Comparison of ENCODE assay signal across 8 cellular contexts in genomic region chr1:167721617-167722151, GRCh38. TPM values are rescaled to one million over a fixed set of nuclear protein-coding genes. Genes with fewer than 3 reads are reported as not detected.
DNase-seq lines count a peak whose midpoint lies in the region; ATAC-seq and TF ChIP-seq lines count a peak whose summit lies in the region.

MPZL1 (plus strand) TSS chr1:167721982; CDS start chr1:167722152, 170 bp downstream.

- ATAC-seq in GM18867 (IDR thresholded peaks at IDR 0.05; ENCODE audit: unreplicated experiment): peak; percentile 91
- peak; percentile 79 for ATAC-seq in HG03097 (IDR thresholded peaks at IDR 0.05; ENCODE audit: low FRiP score, unreplicated experiment)

- H4K20me1 ChIP-seq in mammary epithelial cell (ENCODE audit: insufficient read depth, low read length): no peaks in the 10 kb centered on the region
- peaks cover 45% of the 10 kb centered on the region for H4K20me1 ChIP-seq in smooth muscle cell (ENCODE audit: low read depth)

- H3K4me2 ChIP-seq in mammary epithelial cell (ENCODE audit: insufficient read depth, low read depth, low read length) (peak within 1 kb of the TSS; percentile 93), smooth muscle cell (peak within 1 kb of the TSS; percentile 95)

- in situ Hi-C loops in ACHN (cut with HindIII; ENCODE audit: low pct_ligation_motif_present, low pct_unique_long_range_greater_than_20kb, low sequenced_read_pairs) (no loop called here), mammary epithelial cell (cut with MboI; ENCODE audit: low sequenced_read_pairs in 2 of 2) (loop anchor here (5.0 to 25.0 kb wide), 3 partner anchors 76 to 216 kb away; partner anchors contain the start of genes DCAF6 (in 1 of the 2) and MPC2 (in 1 of the 2))

- dilution Hi-C loops in mammary epithelial cell (cut with HindIII; ENCODE audit: low sequenced_read_pairs): loop anchor here (5.0 kb wide), 1 partner anchor 81 kb away; no protein-coding TSS in a partner anchor

- intact Hi-C loops in mammary epithelial cell (cut with micrococcal nuclease): loop anchor here (1.0 to 2.0 kb wide), 4 partner anchors 31 to 361 kb away; partner anchors contain the start of genes DCAF6 and MPC2

- CTCF ChIA-PET in mammary epithelial cell (lab: Charles Lee; ENCODE audit: low non-redundant PET): interaction anchor here (1.2 kb wide), 1 partner anchor 361 kb away, joined by 8 read pairs; no protein-coding TSS in a partner anchor

- DNase-seq in ACHN: peak; percentile 95
- peak; percentile 85 for DNase-seq in NCI-H2171 treated with DMSO at 0.1 percent for 48 hours (lab: John Stamatoyannopoulos, UW)
- peak; percentile 91 for DNase-seq in mammary epithelial cell
- DNase-seq in iPS-NIHi7 (ENCODE audit: extremely low spot score): peak; percentile 97
- peak; percentile 78 for DNase-seq in smooth muscle cell (lab: John Stamatoyannopoulos, UW; ENCODE audit: unreplicated experiment)

- no peaks in the 10 kb centered on the region for H3K36me3 ChIP-seq in mammary epithelial cell (ENCODE audit: insufficient read depth, low read length)
- H3K36me3 ChIP-seq in smooth muscle cell (ENCODE audit: low read depth): no peaks in the 10 kb centered on the region

- no TSS peak for BruUV-seq in mammary epithelial cell (replicated peaks; lab: Mats Ljungman, UMichigan)

- H3K9ac ChIP-seq in mammary epithelial cell (ENCODE audit: insufficient read depth, low read length): peak within 1 kb of the TSS; percentile 94
- H3K9ac ChIP-seq in smooth muscle cell (ENCODE audit: low read depth): peak within 1 kb of the TSS; percentile 82

- H2AFZ ChIP-seq in mammary epithelial cell (ENCODE audit: low read depth, low read length) (peak within 1 kb of the TSS; percentile 91), smooth muscle cell (ENCODE audit: low read depth) (peak within 1 kb of the TSS; percentile 94)

- H3K4me3 ChIP-seq in WI38 (ENCODE audit: low read depth, low read length): peak within 1 kb of the TSS; percentile 93
- H3K4me3 ChIP-seq in mammary epithelial cell (replicated peaks in 1 of 3; ENCODE audit: insufficient read depth in 1 of 3, low read depth in 2 of 3, low read length in 3 of 3): peak within 1 kb of the TSS; percentile 88 to 98 (median 94)
- peak within 1 kb of the TSS; percentile 95 for H3K4me3 ChIP-seq in smooth muscle cell

- TF ChIP-seq CTCF in WI38 (IDR thresholded peaks at IDR 0.05; ENCODE audit: low read depth, low read length) (no peak), mammary epithelial cell (conservative IDR thresholded peaks at IDR 0.05 in 1 of 2, IDR thresholded peaks at IDR 0.05 in 1 of 2; ENCODE audit: extremely low read depth in 1 of 2, insufficient read depth in 1 of 2, low read depth in 1 of 2, low read length in 2 of 2) (no peak), smooth muscle cell (IDR thresholded peaks at IDR 0.05; ENCODE audit: borderline replicate concordance, insufficient read depth, poor library complexity, severe bottlenecking) (no peak)

- H3K27ac ChIP-seq in mammary epithelial cell (ENCODE audit: insufficient read depth, low read depth, low read length) (peak within 1 kb of the TSS; percentile 66), smooth muscle cell (ENCODE audit: low read depth) (peak within 1 kb of the TSS; percentile 90)

- WGBS in mammary epithelial cell (ENCODE audit: low coverage, missing lambda C conversion rate): 0% methylated on average over 8 of the region's 52 CpGs
- 1% methylated on average over 51 of the region's 52 CpGs for WGBS in smooth muscle cell (ENCODE audit: low lambda C conversion rate)

- no peaks in the 10 kb centered on the region for H3K9me3 ChIP-seq in mammary epithelial cell (replicated peaks; ENCODE audit: insufficient read depth, low read length)
- H3K9me3 ChIP-seq in smooth muscle cell (replicated peaks; ENCODE audit: low read depth): no peaks in the 10 kb centered on the region

- H3K79me2 ChIP-seq in mammary epithelial cell (ENCODE audit: insufficient read depth, low read length): peaks cover 57% of the 10 kb centered on the region
- H3K79me2 ChIP-seq in smooth muscle cell (ENCODE audit: low read depth): peaks cover 50% of the 10 kb centered on the region

- peaks cover 19% of the 10 kb centered on the region for H3F3A ChIP-seq in smooth muscle cell (ENCODE audit: low read depth)

- H3K4me1 ChIP-seq in mammary epithelial cell (ENCODE audit: insufficient read depth, low read length): peaks cover 42% of the 10 kb centered on the region
- peaks cover 45% of the 10 kb centered on the region for H3K4me1 ChIP-seq in smooth muscle cell (ENCODE audit: low read depth)

- H3K27me3 ChIP-seq in mammary epithelial cell (ENCODE audit: insufficient read depth, low read length) (no peaks in the 10 kb centered on the region), smooth muscle cell (ENCODE audit: low read depth) (no peaks in the 10 kb centered on the region)

RNA-seq across cellular contexts. Expression of gene MPZL1, which starts in this region (rescaled TPM):
- total RNA-seq in mammary epithelial cell (100 to 1,000 TPM; 148 to 227 TPM), smooth muscle cell (250 and 264 TPM in 2 replicates)
- polyA plus RNA-seq in mammary epithelial cell (107 TPM), smooth muscle cell (276 and 303 TPM in 2 replicates)
- 148 TPM for polyA minus RNA-seq in mammary epithelial cell

Comparison
In these comparisons a context has a peak if more than half of its experiments do, and no peak if none do; other contexts are left out.
1. Peak in every context shown above with its lines: DNase-seq, ATAC-seq, H3K4me3 ChIP-seq and H3K27ac ChIP-seq.